Comparison of ENCODE assay signal across 9 cellular contexts in genomic region chr1:241600496-241600901, GRCh38. TPM values are rescaled to one million over a fixed set of nuclear protein-coding genes. Genes with fewer than 3 reads are reported as not detected.
DNase-seq lines count a peak whose midpoint lies in the region; ATAC-seq and TF ChIP-seq lines count a peak whose summit lies in the region.
"Had no signal": no experiment of that assay in that cellular context is flagged by ENCODE, and none has a peak within 500 bp of the region (broad histone marks: within the 10 kb centered on the region; RNA-seq: fewer than 3 reads in every experiment).

No MANE protein-coding gene starts in this region.

- H3K27ac ChIP-seq in gastrocnemius medialis, result no peak overlapping the region

- H3K36me3 ChIP-seq in GM06990 (ENCODE audit: control insufficient read depth, insufficient read depth, low read length) (no peaks in the 10 kb centered on the region), gastrocnemius medialis (no peaks in the 10 kb centered on the region)

- H3K4me3 Mint-ChIP-seq in chondrocyte (ENCODE audit: unreplicated experiment), result no peak overlapping the region
- H3K4me3 Mint-ChIP-seq: activated naive CD4-positive, alpha-beta T cell treated with anti-CD3 and anti-CD28 coated beads, Interleukin-2, amount 50 U/mL, for 24 hours had no signal

- H3K27ac Mint-ChIP-seq in chondrocyte (ENCODE audit: unreplicated experiment), result peak overlapping the region; percentile 49

- TF ChIP-seq POLR2A in gastrocnemius medialis (IDR thresholded peaks at IDR 0.05), result no peak

- intact Hi-C loops in gastrocnemius medialis (cut with DNase I; ENCODE audit: low total_unique reads), result no loop called here

- ATAC-seq in GM19468 (IDR thresholded peaks at IDR 0.05; ENCODE audit: extremely low read depth, unreplicated experiment) (peak; percentile 73), HG03139 (IDR thresholded peaks at IDR 0.05; ENCODE audit: unreplicated experiment) (peak; percentile 82), gastrocnemius medialis (no peak)

- H3K27me3 Mint-ChIP-seq in chondrocyte (ENCODE audit: low read depth), result no peaks in the 10 kb centered on the region
- H3K27me3 Mint-ChIP-seq: activated naive CD4-positive, alpha-beta T cell treated with anti-CD3 and anti-CD28 coated beads, Interleukin-2, amount 50 U/mL, for 24 hours had no signal

- H3K9me3 Mint-ChIP-seq in chondrocyte (ENCODE audit: low read depth), result no peaks in the 10 kb centered on the region
- H3K9me3 Mint-ChIP-seq: activated naive CD4-positive, alpha-beta T cell treated with anti-CD3 and anti-CD28 coated beads, Interleukin-2, amount 50 U/mL, for 24 hours had no signal

- peaks cover 38% of the 10 kb centered on the region for H3K4me1 Mint-ChIP-seq in chondrocyte (ENCODE audit: low read depth)
- H3K4me1 Mint-ChIP-seq: activated naive CD4-positive, alpha-beta T cell treated with anti-CD3 and anti-CD28 coated beads, Interleukin-2, amount 50 U/mL, for 24 hours had no signal

- no peaks in the 10 kb centered on the region for H3K27me3 ChIP-seq in GM06990 (replicated peaks; ENCODE audit: control insufficient read depth, insufficient read depth, low read length)
- H3K27me3 ChIP-seq in gastrocnemius medialis, result no peaks in the 10 kb centered on the region

- H3K4me3 ChIP-seq in GM06990 (replicated peaks; ENCODE audit: low read depth, low read length) (no peak overlapping the region; the same call in 1 of the 2 replicates), gastrocnemius medialis (no peak overlapping the region)

- in situ Hi-C loops in gastrocnemius medialis (cut with MboI; ENCODE audit: low sequenced_read_pairs in 4 of 4), result loop anchor here in 3 of 4 donors (25.0 kb wide), 2 partner anchors 237 to 412 kb away; partner anchors contain the start of gene EXO1 (in 2 of the 3)

- TF ChIP-seq CTCF in GM06990 (IDR thresholded peaks at IDR 0.05; ENCODE audit: insufficient read depth, low read length, poor library complexity, severe bottlenecking) (no peak), chondrocyte (IDR thresholded peaks at IDR 0.05) (no peak), gastrocnemius medialis (IDR thresholded peaks at IDR 0.05 in 4 of 5, conservative IDR thresholded peaks at IDR 0.05 in 1 of 5) (no peak)

- H3K36me3 Mint-ChIP-seq in chondrocyte (ENCODE audit: low read depth), result peaks cover 10% of the 10 kb centered on the region

- no peaks in the 10 kb centered on the region for H3K9me3 ChIP-seq in gastrocnemius medialis

- no peaks in the 10 kb centered on the region for H3K4me1 ChIP-seq in gastrocnemius medialis

- DNase-seq in GM06990 (ENCODE audit: extremely low read depth, insufficient read length), result peak; percentile 56
- no peak for DNase-seq in chondrocyte (ENCODE audit: low spot score)
- no peak for DNase-seq in HT-29 (ENCODE audit: low spot score)
- DNase-seq in NCI-H1436 treated with DMSO at 0.1 percent for 48 hours (lab: John Stamatoyannopoulos, UW), result no peak
- DNase-seq in NCI-H526 treated with DMSO at 0.1 percent for 48 hours (lab: John Stamatoyannopoulos, UW), result no peak
- DNase-seq in gastrocnemius medialis, result no peak

RNA-seq across cellular contexts. Expression of gene CHML, which starts 39.7 kb away (rescaled TPM):
- total RNA-seq in chondrocyte (12.8 to 14.0 TPM (median 13.3 TPM) in 3 replicates), gastrocnemius medialis (1 to 10 TPM; 3.2 to 6.5 (median 4.8) TPM)
- total RNA-seq in HT-29 (2014; rRNA removed; shearing (Covaris generic)), result 17.4 and 22.4 TPM in 2 replicates

RNA-seq across cellular contexts. Expression of gene OPN3, which starts 39.7 kb away (rescaled TPM):
- 20.0 to 29.1 TPM (median 23.5 TPM) in 3 replicates for total RNA-seq in chondrocyte
- total RNA-seq in HT-29 (2014; rRNA removed; shearing (Covaris generic)), result 12.5 and 12.6 TPM in 2 replicates
- total RNA-seq in gastrocnemius medialis, result 1 to 10 TPM; 4.6 to 9.6 (median 5.8) TPM

RNA-seq across cellular contexts. Expression of gene WDR64, which starts 51.6 kb away (rescaled TPM):
- 0.17 TPM in 1 of 3 replicates, not detected in the others for total RNA-seq in chondrocyte
- total RNA-seq in HT-29 (2014; rRNA removed; shearing (Covaris generic)), result not detected in 2 replicates
- under 1 TPM in 1 of 4 donors, not detected in 3; 0.22 TPM for total RNA-seq in gastrocnemius medialis

Comparison
In these comparisons a context has a peak if more than half of its experiments do, and no peak if none do; other contexts are left out.
1. ATAC-seq: peak in GM19468 (single experiment) and HG03139 (single experiment); none in gastrocnemius medialis (0 of 2).